In the genomic region with DNA sequence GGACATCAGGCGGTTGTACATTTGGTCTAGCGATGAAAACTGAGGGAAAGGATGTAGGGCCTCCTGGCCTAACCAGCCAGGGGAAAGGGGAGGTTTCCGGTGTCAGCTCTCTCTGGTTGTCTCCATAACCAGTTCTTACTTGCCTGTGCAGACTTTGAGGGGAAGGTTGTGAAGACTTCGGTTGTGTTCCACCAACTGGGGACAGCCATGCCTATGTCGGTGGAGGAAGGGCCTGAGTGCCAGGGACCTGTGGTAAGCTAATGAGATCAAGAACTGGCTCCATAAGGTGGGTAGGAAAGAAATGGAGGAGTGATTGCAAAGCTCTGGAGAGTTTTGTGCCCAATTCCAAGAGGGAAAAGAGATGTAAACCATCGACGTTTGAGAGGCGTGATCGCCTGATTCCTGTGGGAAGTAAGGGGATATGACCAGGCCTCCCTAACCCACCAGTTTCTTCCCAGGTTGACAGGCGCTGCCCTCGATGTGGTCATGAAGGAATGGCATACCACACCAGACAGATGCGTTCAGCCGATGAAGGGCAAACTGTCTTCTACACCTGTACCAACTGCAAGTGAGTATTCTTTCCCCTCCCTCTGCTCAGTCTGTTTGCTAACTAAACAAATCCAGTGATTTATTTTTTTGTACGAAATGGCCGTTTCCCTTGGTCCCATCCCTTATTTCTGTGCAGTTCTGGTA, we compare ENCODE assay signal across 8 cellular contexts. TPM values are rescaled to one million over a fixed set of nuclear protein-coding genes. Genes with fewer than 3 reads are reported as not detected.
DNase-seq lines count a peak whose midpoint lies in the region; ATAC-seq and TF ChIP-seq lines count a peak whose summit lies in the region.

No MANE protein-coding gene starts in this region.

- H3K27ac Mint-ChIP-seq in WTC11: peak overlapping the region; percentile 94
- peak overlapping the region; percentile 86 to 99 (median 98) for H3K27ac Mint-ChIP-seq in nephron

- POLR2A ChIA-PET in WTC11 (lab: Charles Lee): interaction anchor here (1.3 to 1.6 kb wide), 3 partner anchors 12 to 214 kb away, joined by 3 to 8 read pairs (median 3); no protein-coding TSS in a partner anchor

- ATAC-seq in GM19025 (IDR thresholded peaks at IDR 0.05; ENCODE audit: low read depth, unreplicated experiment) (peak; percentile 11), WTC11 (no peak; the same call in 1 of the 2 replicates)

- peaks cover 12% of the 10 kb centered on the region; the same call in 1 of the 2 replicates for H3K36me3 ChIP-seq in HUES48 (ENCODE audit: control insufficient read depth, insufficient read depth, low read length)

- H3K9ac ChIP-seq in HUES48 (ENCODE audit: low read depth, low read length): peak overlapping the region; percentile 53

- H3K36me3 Mint-ChIP-seq in WTC11 (peaks cover 14% of the 10 kb centered on the region; the same call in 1 of the 2 replicates), nephron (ENCODE audit: low read depth) (peaks cover 20% of the 10 kb centered on the region)

- CTCF ChIA-PET in WTC11 (lab: Charles Lee): interaction anchor here (1.2 to 3.0 kb wide), 5 partner anchors 13 to 412 kb away, joined by 4 to 16 read pairs (median 8); partner anchors contain the start of gene RNF39

- H3K9me3 Mint-ChIP-seq in WTC11: no peaks in the 10 kb centered on the region
- H3K9me3 Mint-ChIP-seq in nephron: no peaks in the 10 kb centered on the region

- peaks cover 4% of the 10 kb centered on the region; the same call in 1 of the 2 replicates for H3K4me1 ChIP-seq in HUES48 (ENCODE audit: control insufficient read depth, insufficient read depth, low read length)

- H3K27ac ChIP-seq in C4-2B: peak overlapping the region; percentile 87
- H3K27ac ChIP-seq in HUES48 (ENCODE audit: low read depth, low read length): no peak overlapping the region

- no peaks in the 10 kb centered on the region for H3K9me3 ChIP-seq in HUES48 (ENCODE audit: control insufficient read depth, insufficient read depth, low read length)

- H3K27me3 Mint-ChIP-seq in WTC11 (ENCODE audit: low read depth) (no peaks in the 10 kb centered on the region), nephron (ENCODE audit: low read depth) (peaks cover 3% of the 10 kb centered on the region)

- DNase-seq in WTC11 (ENCODE audit: low spot score): no peak
- DNase-seq in fibroblast of gingiva (ENCODE audit: low read depth): peak; percentile 31
- DNase-seq in NCI-H2029 (lab: John Stamatoyannopoulos, UW): no peak
- DNase-seq in iPS-NIHi7 (ENCODE audit: extremely low spot score): no peak

- H3K27me3 ChIP-seq in HUES48 (ENCODE audit: control insufficient read depth, insufficient read depth, low read length): no peaks in the 10 kb centered on the region

- H3K4me1 Mint-ChIP-seq in WTC11 (peaks cover 29% of the 10 kb centered on the region), nephron (peaks cover 37% of the 10 kb centered on the region)

- TF ChIP-seq CTCF in C4-2B (conservative IDR thresholded peaks at IDR 0.05): no peak
- no peak for TF ChIP-seq CTCF in WTC11 (IDR thresholded peaks at IDR 0.05)
- no peak for TF ChIP-seq CTCF in nephron (IDR thresholded peaks at IDR 0.05; ENCODE audit: unreplicated experiment in 3 of 3)

- peak overlapping the region; percentile 92 for H3K4me3 ChIP-seq in HUES48 (ENCODE audit: low read depth, low read length)

- H3K4me3 Mint-ChIP-seq in WTC11: peak overlapping the region; percentile 98
- H3K4me3 Mint-ChIP-seq in nephron: peak overlapping the region; percentile 96 to 98 (median 97)

TF ChIP-seq in WTC11, 78 proteins besides CTCF, POLR2A, EP300 and RAD21:
- TF ChIP-seq ZNF416 (CRISPR knock-in tag; IDR thresholded peaks at IDR 0.05) (no peak), FOXJ3 (CRISPR knock-in tag; IDR thresholded peaks at IDR 0.05; ENCODE audit: borderline replicate concordance) (no peak), NFATC4 (CRISPR knock-in tag; IDR thresholded peaks at IDR 0.05) (no peak)
- TF ChIP-seq, protein P1, sequence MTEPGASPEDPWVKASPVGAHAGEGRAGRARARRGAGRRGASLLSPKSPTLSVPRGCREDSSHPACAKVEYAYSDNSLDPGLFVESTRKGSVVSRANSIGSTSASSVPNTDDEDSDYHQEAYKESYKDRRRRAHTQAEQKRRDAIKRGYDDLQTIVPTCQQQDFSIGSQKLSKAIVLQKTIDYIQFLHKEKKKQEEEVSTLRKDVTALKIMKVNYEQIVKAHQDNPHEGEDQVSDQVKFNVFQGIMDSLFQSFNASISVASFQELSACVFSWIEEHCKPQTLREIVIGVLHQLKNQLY (CRISPR knock-in tag; IDR thresholded peaks at IDR 0.05): no peak

RNA-seq across cellular contexts. Expression of gene POLR1H, which starts 0.8 kb away (rescaled TPM):
- 37.7 to 39.6 TPM (median 38.8 TPM) in 3 replicates for total RNA-seq in WTC11 (2021)

RNA-seq across cellular contexts. Expression of gene PPP1R11, which starts 5.1 kb away (rescaled TPM):
- total RNA-seq in WTC11 (2021): 25.0 to 28.4 TPM (median 27.7 TPM) in 3 replicates

RNA-seq across cellular contexts. Expression of gene RNF39, which starts 13.7 kb away (rescaled TPM):
- total RNA-seq in WTC11 (2021): 4.2 to 5.1 TPM (median 4.5 TPM) in 3 replicates

RNA-seq across cellular contexts. Expression of gene TRIM31, which starts 51.0 kb away (rescaled TPM):
- total RNA-seq in WTC11 (2021): 0.11 to 0.16 TPM (median 0.13 TPM) in 3 replicates
